Comparison of ENCODE assay signal across 1 cellular context in genomic region chr5:41842777-41843176, GRCh38.
TF ChIP-seq lines count a peak whose summit lies in the region.

No MANE protein-coding gene starts in this region.

TF ChIP-seq in GM12878, 131 proteins besides CTCF, POLR2A, EP300 and RAD21 (continued from another document):
- peak; percentile 26 for TF ChIP-seq SKIL (IDR thresholded peaks at IDR 0.05; ENCODE audit: low read depth, poor library complexity, severe bottlenecking)
- TF ChIP-seq YY1 (IDR thresholded peaks at IDR 0.05; ENCODE audit: low read depth, low read length) = no peak
- TF ChIP-seq DPF2 (IDR thresholded peaks at IDR 0.05) = peak; percentile 69
- TF ChIP-seq ESRRA (IDR thresholded peaks at IDR 0.05; ENCODE audit: low read length) = no peak
- TF ChIP-seq MLLT1 (IDR thresholded peaks at IDR 0.05) = no peak
- no peak for TF ChIP-seq BACH1 (IDR thresholded peaks at IDR 0.05; ENCODE audit: borderline replicate concordance)
- TF ChIP-seq ZNF207 (IDR thresholded peaks at IDR 0.05; ENCODE audit: borderline replicate concordance) = no peak
- peak; percentile 55; the same call in 1 of the 2 replicates for TF ChIP-seq IKZF1 (conservative IDR thresholded peaks at IDR 0.05)
- no peak for TF ChIP-seq RBBP5 (conservative IDR thresholded peaks at IDR 0.05)
- TF ChIP-seq ATF7 (IDR thresholded peaks at IDR 0.05; ENCODE audit: low read depth) = no peak
- no peak for TF ChIP-seq PAX8 (IDR thresholded peaks at IDR 0.05)
- TF ChIP-seq ZNF274 (IDR thresholded peaks at IDR 0.05; ENCODE audit: insufficient read depth, insufficient read length) = no peak
- peak; percentile 79; the same call in 1 of the 2 replicates for TF ChIP-seq IRF4 (IDR thresholded peaks at IDR 0.05; ENCODE audit: low read depth, low read length)
- TF ChIP-seq ZNF24 (IDR thresholded peaks at IDR 0.05) = no peak
- TF ChIP-seq ASH2L (IDR thresholded peaks at IDR 0.05; ENCODE audit: borderline replicate concordance, low read depth) = no peak
- TF ChIP-seq MTA3 (IDR thresholded peaks at IDR 0.05; ENCODE audit: borderline replicate concordance, low read length) = no peak
- peak; percentile 46; the same call in 1 of the 2 replicates for TF ChIP-seq GATAD2B (conservative IDR thresholded peaks at IDR 0.05; ENCODE audit: low read depth)
- no peak for TF ChIP-seq CHD1 (IDR thresholded peaks at IDR 0.05; ENCODE audit: low read depth, low read length)
- no peak for TF ChIP-seq MAX (IDR thresholded peaks at IDR 0.05; ENCODE audit: low read depth, low read length)
- no peak for TF ChIP-seq RFX5 (IDR thresholded peaks at IDR 0.05; ENCODE audit: low read depth, low read length)
- no peak for TF ChIP-seq BMI1 (IDR thresholded peaks at IDR 0.05; ENCODE audit: borderline replicate concordance)
- no peak for TF ChIP-seq NFIC (IDR thresholded peaks at IDR 0.05; ENCODE audit: low read depth, low read length)
- peak; percentile 54 to 63; a peak in 2 of 4 replicates for TF ChIP-seq IKZF2 (IDR thresholded peaks at IDR 0.05)
- TF ChIP-seq CREM (IDR thresholded peaks at IDR 0.05; ENCODE audit: low read depth) = 0 out of 2 replicates have a peak, but pooled peaks have one; percentile 10
